Comparison of ENCODE assay signal across 25 cellular contexts in genomic region chr14:88597038-88597437, GRCh38. TPM values are rescaled to one million over a fixed set of nuclear protein-coding genes. Genes with fewer than 3 reads are reported as not detected.
"Had no signal": no experiment of that assay in that cellular context is flagged by ENCODE, and none has a peak within 500 bp of the region (broad histone marks: within the 10 kb centered on the region; RNA-seq: fewer than 3 reads in every experiment).

No MANE protein-coding gene starts in this region.

- H3K4me3 Mint-ChIP-seq: activated CD4-positive, alpha-beta T cell treated with anti-CD3 and anti-CD28 coated beads for 36 hours; activated CD8-positive, alpha-beta T cell treated with anti-CD3 and anti-CD28 coated beads for 36 hours; activated naive CD4-positive, alpha-beta T cell treated with anti-CD3 and anti-CD28 coated beads, Interleukin-2, amount 10 ng/mL, durations not matched to agents 7 days and 5 days; activated naive CD8-positive, alpha-beta T cell treated with anti-CD3 and anti-CD28 coated beads for 36 hours; activated T-cell treated with anti-CD3 and anti-CD28 coated beads, Interleukin-2, amount 50 U/mL, for 72 hours had no signal

- H3K27ac ChIP-seq: brain microvascular endothelial cell, Peyer's patch, RWPE1, SJCRH30, VCaP had no signal

- DNase-seq: activated CD4-positive, alpha-beta T cell treated with anti-CD3 and anti-CD28 coated beads for 36 hours; activated CD8-positive, alpha-beta memory T cell treated with anti-CD3 and anti-CD28 coated beads, Interleukin-2, amount 50 U/mL, for 4 hours; activated CD8-positive, alpha-beta T cell treated with anti-CD3 and anti-CD28 coated beads for 36 hours; activated gamma-delta T cell treated with Interleukin-2 at 50 U/mL for 16 hours; activated naive CD4-positive, alpha-beta T cell treated with anti-CD3 and anti-CD28 coated beads, Interleukin-2, amount 10 ng/mL, durations not matched to agents 7 days and 5 days; activated naive CD8-positive, alpha-beta T cell treated with anti-CD3 and anti-CD28 coated beads for 36 hours; activated T-cell treated with anti-CD3 and anti-CD28 coated beads, Interleukin-2, amount 50 U/mL, for 72 hours; brain microvascular endothelial cell; Kasumi-1; NCI-H1048; NCI-H146; NCI-H187 treated with DMSO at 0.1 percent for 48 hours; NCI-H2171; NCI-H226; NCI-H526; NCI-H82; OCI-M1; Peyer's patch; Right ventricle myocardium superior; SJCRH30; SK-N-SH; T-helper 1 cell had no signal

- H3K27me3 Mint-ChIP-seq: activated CD4-positive, alpha-beta T cell treated with anti-CD3 and anti-CD28 coated beads for 36 hours; activated CD8-positive, alpha-beta T cell treated with anti-CD3 and anti-CD28 coated beads for 36 hours; activated naive CD4-positive, alpha-beta T cell treated with anti-CD3 and anti-CD28 coated beads, Interleukin-2, amount 10 ng/mL, durations not matched to agents 7 days and 5 days; activated naive CD8-positive, alpha-beta T cell treated with anti-CD3 and anti-CD28 coated beads for 36 hours had no signal

- ATAC-seq: activated CD4-positive, alpha-beta T cell treated with anti-CD3 and anti-CD28 coated beads for 36 hours; activated CD8-positive, alpha-beta T cell treated with anti-CD3 and anti-CD28 coated beads for 36 hours; activated T-cell treated with anti-CD3 and anti-CD28 coated beads, Interleukin-2, amount 50 U/mL, for 72 hours had no signal

- H3K4me1 ChIP-seq: SJCRH30 had no signal

- H3K9ac ChIP-seq: SK-N-SH had no signal

- H3K9me3 Mint-ChIP-seq: activated CD8-positive, alpha-beta T cell treated with anti-CD3 and anti-CD28 coated beads for 36 hours; activated naive CD4-positive, alpha-beta T cell treated with anti-CD3 and anti-CD28 coated beads, Interleukin-2, amount 10 ng/mL, durations not matched to agents 7 days and 5 days; activated naive CD8-positive, alpha-beta T cell treated with anti-CD3 and anti-CD28 coated beads for 36 hours; activated T-cell treated with anti-CD3 and anti-CD28 coated beads, Interleukin-2, amount 50 U/mL, for 72 hours; activated T-helper 2 cell treated with anti-CD3 and anti-CD28 coated beads, Interferon-gamma antibody, Interleukin-2, Interleukin-4, amounts not matched to agents 10 μg/mL and 5 μg/mL and 100 μg/mL, durations not matched to agents 14 hours and 24 hours and 36 hours had no signal

- H3K27me3 ChIP-seq: brain microvascular endothelial cell, Peyer's patch, SJCRH30 had no signal

- H3K27ac Mint-ChIP-seq: activated CD4-positive, alpha-beta T cell treated with anti-CD3 and anti-CD28 coated beads for 36 hours; activated CD8-positive, alpha-beta T cell treated with anti-CD3 and anti-CD28 coated beads for 36 hours; activated naive CD4-positive, alpha-beta T cell treated with anti-CD3 and anti-CD28 coated beads, Interleukin-2, amount 10 ng/mL, durations not matched to agents 7 days and 5 days; activated naive CD8-positive, alpha-beta T cell treated with anti-CD3 and anti-CD28 coated beads for 36 hours; activated T-cell treated with anti-CD3 and anti-CD28 coated beads, Interleukin-2, amount 50 U/mL, for 72 hours; activated T-helper 2 cell treated with anti-CD3 and anti-CD28 coated beads, Interferon-gamma antibody, Interleukin-2, Interleukin-4, amounts not matched to agents 10 μg/mL and 5 μg/mL and 100 μg/mL, durations not matched to agents 14 hours and 24 hours and 36 hours had no signal

- H3K9me3 ChIP-seq: Peyer's patch, SJCRH30, SK-N-SH had no signal

- H3K4me3 ChIP-seq: Peyer's patch, SJCRH30 had no signal

RNA-seq across cellular contexts. Expression of gene PTPN21, which starts 42.2 kb away (rescaled TPM):
- total RNA-seq: activated CD8-positive, alpha-beta T cell treated with anti-CD3 and anti-CD28 coated beads for 36 hours had no signal
